Comparison of ENCODE assay signal across 11 cellular contexts in genomic region chr7:75887669-75888369, GRCh38.
"Had no signal": no experiment of that assay in that cellular context is flagged by ENCODE, and none has a peak within 500 bp of the region (broad histone marks: within the 10 kb centered on the region; RNA-seq: fewer than 3 reads in every experiment).

No MANE protein-coding gene starts in this region.

- H3K27ac Mint-ChIP-seq: activated CD4-positive, alpha-beta T cell treated with anti-CD3 and anti-CD28 coated beads, Interleukin-2, amount 10 ng/mL, durations not matched to agents 24 days and 14 days; activated naive CD8-positive, alpha-beta T cell treated with anti-CD3 and anti-CD28 coated beads, Interleukin-2, amount 10 ng/mL, durations not matched to agents 7 days and 5 days; stimulated activated memory B cell treated with anti-CD40 and anti-IgM and Interleukin-4, amounts not matched to agents 10 μg/mL and 1 μg/mL and 100 μg/mL, for 72 hours; T-helper 1 cell treated with Interleukin-12 subunit alpha and Interleukin-12 subunit beta and Interleukin-4 antibody, amounts not matched to agents 30 μg/mL and 1 μg/mL, for 36 hours; WTC11 had no signal

- H3K4me1 ChIP-seq: ascending aorta had no signal

- FAIRE-seq: bronchial epithelial cell had no signal

- ATAC-seq: stimulated activated memory B cell treated with anti-CD40 and anti-IgM and Interleukin-4, amounts not matched to agents 10 μg/mL and 1 μg/mL and 100 μg/mL, for 72 hours; WTC11 had no signal

- H3K27ac ChIP-seq: ascending aorta, esophagus squamous epithelium had no signal

- H3K9me3 Mint-ChIP-seq: activated CD4-positive, alpha-beta T cell treated with anti-CD3 and anti-CD28 coated beads, Interleukin-2, amount 10 ng/mL, durations not matched to agents 24 days and 14 days; activated naive CD8-positive, alpha-beta T cell treated with anti-CD3 and anti-CD28 coated beads, Interleukin-2, amount 10 ng/mL, durations not matched to agents 7 days and 5 days; stimulated activated memory B cell treated with anti-CD40 and anti-IgM and Interleukin-4, amounts not matched to agents 10 μg/mL and 1 μg/mL and 100 μg/mL, for 72 hours; T-helper 1 cell treated with Interleukin-12 subunit alpha and Interleukin-12 subunit beta and Interleukin-4 antibody, amounts not matched to agents 30 μg/mL and 1 μg/mL, for 36 hours; WTC11 had no signal

- H3K27me3 Mint-ChIP-seq: activated CD4-positive, alpha-beta T cell treated with anti-CD3 and anti-CD28 coated beads, Interleukin-2, amount 10 ng/mL, durations not matched to agents 24 days and 14 days; activated naive CD8-positive, alpha-beta T cell treated with anti-CD3 and anti-CD28 coated beads, Interleukin-2, amount 10 ng/mL, durations not matched to agents 7 days and 5 days; stimulated activated memory B cell treated with anti-CD40 and anti-IgM and Interleukin-4, amounts not matched to agents 10 μg/mL and 1 μg/mL and 100 μg/mL, for 72 hours had no signal

- H3K4me3 ChIP-seq: ascending aorta, esophagus squamous epithelium, smooth muscle cell had no signal

- H3K4me1 Mint-ChIP-seq: WTC11 had no signal

- H3K4me2 ChIP-seq: smooth muscle cell had no signal

- H3K9me3 ChIP-seq: ascending aorta, esophagus squamous epithelium had no signal

- H3K27me3 ChIP-seq: ascending aorta, esophagus squamous epithelium had no signal

- DNase-seq: activated CD4-positive, alpha-beta T cell treated with anti-CD3 and anti-CD28 coated beads, Interleukin-2, amount 10 ng/mL, durations not matched to agents 24 days and 14 days; activated naive CD8-positive, alpha-beta T cell treated with anti-CD3 and anti-CD28 coated beads, Interleukin-2, amount 10 ng/mL, durations not matched to agents 7 days and 5 days; esophagus squamous epithelium; foreskin fibroblast; mesendoderm had no signal

- H3K4me3 Mint-ChIP-seq: activated CD4-positive, alpha-beta T cell treated with anti-CD3 and anti-CD28 coated beads, Interleukin-2, amount 10 ng/mL, durations not matched to agents 24 days and 14 days; activated naive CD8-positive, alpha-beta T cell treated with anti-CD3 and anti-CD28 coated beads, Interleukin-2, amount 10 ng/mL, durations not matched to agents 7 days and 5 days; stimulated activated memory B cell treated with anti-CD40 and anti-IgM and Interleukin-4, amounts not matched to agents 10 μg/mL and 1 μg/mL and 100 μg/mL, for 72 hours; T-helper 1 cell treated with Interleukin-12 subunit alpha and Interleukin-12 subunit beta and Interleukin-4 antibody, amounts not matched to agents 30 μg/mL and 1 μg/mL, for 36 hours; WTC11 had no signal
